ENCODE assay signal across 22 cellular contexts in genomic region chr7:32223721-32224120, GRCh38.
"Had no signal": no experiment of that assay in that cellular context is flagged by ENCODE, and none has a peak within 500 bp of the region (broad histone marks: within the 10 kb centered on the region; RNA-seq: fewer than 3 reads in every experiment).

No MANE protein-coding gene starts in this region.

- DNase-seq: effector memory CD4-positive, alpha-beta T cell; foreskin fibroblast; gastrocnemius medialis; kidney; natural killer cell; occipital lobe; pancreas; retina; stimulated activated CD4-positive, alpha-beta T cell treated with anti-CD3 and anti-CD28 coated beads, Interleukin-12 subunit alpha, Interleukin-12 subunit beta, amount 100 ng/mL, for 4 hours; stimulated activated CD4-positive, alpha-beta T cell treated with anti-CD3 and anti-CD28 coated beads, Interleukin-1b, Interleukin-23, amount 100 ng/mL, for 48 hours; stimulated activated CD4-positive, alpha-beta T cell treated with anti-CD3 and anti-CD28 coated beads, Interleukin-4, amount 100 ng/mL, for 1 hour; stimulated activated CD8-positive, alpha-beta memory T cell treated with anti-CD3 and anti-CD28 coated beads, Interleukin-4, amount 100 ng/mL, for 48 hours; stimulated activated naive CD4-positive, alpha-beta T cell; stimulated activated naive CD8-positive, alpha-beta T cell treated with anti-CD3 and anti-CD28 coated beads, Interleukin-15, amount 100 ng/mL, for 72 hours; upper lobe of left lung had no signal

- H3K4me1 ChIP-seq: gastrocnemius medialis, pancreas, suprapubic skin, upper lobe of left lung had no signal

- H3K27me3 ChIP-seq: gastrocnemius medialis, pancreas, suprapubic skin, upper lobe of left lung had no signal

- H3K4me2 ChIP-seq: smooth muscle cell had no signal

- H3K27me3 Mint-ChIP-seq: dendritic cell treated with granulocyte-macrophage colony-stimulating factor and Interleukin-4, amounts not matched to agents 40 ng/mL and 50 ng/mL, for 4 days had no signal

- H3K9me3 Mint-ChIP-seq: dendritic cell treated with granulocyte-macrophage colony-stimulating factor and Interleukin-4, amounts not matched to agents 40 ng/mL and 50 ng/mL, for 4 days; memory B cell; natural killer cell had no signal

- H3K27ac Mint-ChIP-seq: dendritic cell treated with granulocyte-macrophage colony-stimulating factor and Interleukin-4, amounts not matched to agents 40 ng/mL and 50 ng/mL, for 4 days; memory B cell; natural killer cell; stimulated activated naive CD8-positive, alpha-beta T cell treated with anti-CD3 and anti-CD28 coated beads, Interleukin-15, amount 100 ng/mL, for 72 hours had no signal

- H3K36me3 Mint-ChIP-seq: memory B cell, natural killer cell had no signal

- H3K4me3 ChIP-seq: gastrocnemius medialis, lung, pancreas, smooth muscle cell, suprapubic skin, upper lobe of left lung had no signal

- H3K36me3 ChIP-seq: gastrocnemius medialis, pancreas, suprapubic skin, upper lobe of left lung had no signal

- H3K4me3 Mint-ChIP-seq: dendritic cell treated with granulocyte-macrophage colony-stimulating factor and Interleukin-4, amounts not matched to agents 40 ng/mL and 50 ng/mL, for 4 days; memory B cell; natural killer cell; stimulated activated naive CD8-positive, alpha-beta T cell treated with anti-CD3 and anti-CD28 coated beads, Interleukin-15, amount 100 ng/mL, for 72 hours had no signal

- ATAC-seq: gastrocnemius medialis; left lobe of liver; natural killer cell; pancreas; sciatic nerve; stimulated activated naive CD8-positive, alpha-beta T cell treated with anti-CD3 and anti-CD28 coated beads, Interleukin-15, amount 100 ng/mL, for 72 hours had no signal

- H3K4me1 Mint-ChIP-seq: memory B cell; natural killer cell; stimulated activated naive CD8-positive, alpha-beta T cell treated with anti-CD3 and anti-CD28 coated beads, Interleukin-15, amount 100 ng/mL, for 72 hours had no signal

- H3K27ac ChIP-seq: gastrocnemius medialis, pancreas, suprapubic skin, upper lobe of left lung had no signal

- H3K9me3 ChIP-seq: gastrocnemius medialis, pancreas had no signal
